8 cellular contexts compared by ENCODE assay signal in genomic region chr19:35154535-35155406, GRCh38. TPM values are rescaled to one million over a fixed set of nuclear protein-coding genes. Genes with fewer than 3 reads are reported as not detected.
DNase-seq lines count a peak whose midpoint lies in the region; ATAC-seq, FAIRE-seq and TF ChIP-seq lines count a peak whose summit lies in the region.

A gene with protein sequence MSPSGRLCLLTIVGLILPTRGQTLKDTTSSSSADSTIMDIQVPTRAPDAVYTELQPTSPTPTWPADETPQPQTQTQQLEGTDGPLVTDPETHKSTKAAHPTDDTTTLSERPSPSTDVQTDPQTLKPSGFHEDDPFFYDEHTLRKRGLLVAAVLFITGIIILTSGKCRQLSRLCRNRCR (plus strand): TSS chr19:35154735. CDS start chr19:35155551, 816 bp downstream.

- H3K27me3 ChIP-seq in Loucy (ENCODE audit: insufficient read depth, low read length, poor library complexity, severe bottlenecking) (no peaks in the 10 kb centered on the region), bronchial epithelial cell (ENCODE audit: control insufficient read depth, insufficient read depth, low read length) (no peaks in the 10 kb centered on the region)

- TF ChIP-seq CTCF in GM12873 (IDR thresholded peaks at IDR 0.05; ENCODE audit: insufficient read depth, low read depth, low read length, missing control alignments) (peak; percentile 4), Loucy (conservative IDR thresholded peaks at IDR 0.05; ENCODE audit: low read length) (no peak), WTC11 (IDR thresholded peaks at IDR 0.05) (no peak), bronchial epithelial cell (IDR thresholded peaks at IDR 0.05; ENCODE audit: insufficient read depth, low read length, severe bottlenecking) (peak; percentile 9)

- H3K4me3 Mint-ChIP-seq in WTC11, result peak within 1 kb of the TSS; percentile 97

- H3K4me3 ChIP-seq in Loucy (ENCODE audit: low read length, poor library complexity, severe bottlenecking) (peak within 1 kb of the TSS; percentile 87), bronchial epithelial cell (ENCODE audit: low read depth, low read length) (peak within 1 kb of the TSS; percentile 94)

- POLR2A ChIA-PET in WTC11 (lab: Charles Lee), result interaction anchor here (0.6 to 2.5 kb wide), 4 partner anchors 13 to 87 kb away, joined by 4 to 15 read pairs (median 6); no protein-coding TSS in a partner anchor

- peak within 1 kb of the TSS; percentile 91 for H3K9ac ChIP-seq in Loucy (ENCODE audit: low read depth, low read length, poor library complexity, severe bottlenecking)

- H2AFZ ChIP-seq in Loucy (ENCODE audit: low read length), result peak within 1 kb of the TSS; percentile 90

- H3K4me1 ChIP-seq in Loucy (ENCODE audit: insufficient read depth, low read length, poor library complexity, severe bottlenecking), result peaks cover 31% of the 10 kb centered on the region

- peak within 1 kb of the TSS; percentile 58 for H3K27ac Mint-ChIP-seq in WTC11

- no peaks in the 10 kb centered on the region for H3F3A ChIP-seq in Loucy (ENCODE audit: low read depth)

- H3K27me3 Mint-ChIP-seq in WTC11 (ENCODE audit: low read depth), result no peaks in the 10 kb centered on the region; the same call in 1 of the 2 replicates

- CTCF ChIA-PET in WTC11 (lab: Charles Lee), result interaction anchor here (0.6 to 4.1 kb wide), 16 partner anchors 12 to 643 kb away, joined by 3 to 143 read pairs (median 6); partner anchors contain the start of genes FAM187B, FXYD7 and LGI4

- H3K4me2 ChIP-seq in Loucy (ENCODE audit: low read depth, low read length, poor library complexity, severe bottlenecking), result peak within 1 kb of the TSS; percentile 100

- DNase-seq in WTC11 (ENCODE audit: low spot score) (peak; percentile 64), bronchial epithelial cell (ENCODE audit: low read depth) (peak; percentile 69), kidney tubule cell (ENCODE audit: low spot score) (peak; percentile 80), hippocampal formation (lab: John Stamatoyannopoulos, UW) (no peak)
- peak; percentile 73 to 74 for DNase-seq in stimulated activated CD4-positive, alpha-beta T cell treated with anti-CD3 and anti-CD28 coated beads, Interleukin-2, amount 100 ng/mL, for 48 hours

- H3K4me1 Mint-ChIP-seq in WTC11, result peaks cover 53% of the 10 kb centered on the region

- peaks cover 34% of the 10 kb centered on the region for H4K20me1 ChIP-seq in Loucy (ENCODE audit: insufficient read depth, low read length, poor library complexity, severe bottlenecking)

- H3K79me2 ChIP-seq in Loucy (ENCODE audit: insufficient read depth, low read length), result peaks cover 40% of the 10 kb centered on the region

- H3K36me3 Mint-ChIP-seq in WTC11, result peaks cover 37% of the 10 kb centered on the region

- H3K9me3 Mint-ChIP-seq in WTC11, result no peaks in the 10 kb centered on the region

- H3K9me3 ChIP-seq in Loucy (ENCODE audit: insufficient read depth, low read depth, low read length), result no peaks in the 10 kb centered on the region

- H3K36me3 ChIP-seq in Loucy (ENCODE audit: insufficient read depth, low read length) (peaks cover 29% of the 10 kb centered on the region; the same call in 1 of the 2 replicates), bronchial epithelial cell (ENCODE audit: control insufficient read depth, insufficient read depth, low read length) (peaks cover 4% of the 10 kb centered on the region)

- no peak for FAIRE-seq in bronchial epithelial cell (lab: Jason Lieb, UNC)

- peak; percentile 45 for ATAC-seq in WTC11
- no peak for ATAC-seq in HG03139 (IDR thresholded peaks at IDR 0.05; ENCODE audit: unreplicated experiment)

- H3K9me2 ChIP-seq in Loucy (replicated peaks; ENCODE audit: low read depth, low read length), result no peaks in the 10 kb centered on the region

TF ChIP-seq in WTC11, 78 proteins besides CTCF, POLR2A, EP300 and RAD21:
- TF ChIP-seq PRDM15 (CRISPR knock-in tag; IDR thresholded peaks at IDR 0.05) (peak; percentile 32; the same call in 1 of the 2 replicates), FOXP1 (CRISPR knock-in tag; IDR thresholded peaks at IDR 0.05; ENCODE audit: borderline replicate concordance) (peak; percentile 65; the same call in 1 of the 2 replicates), ZNF121 (CRISPR knock-in tag; IDR thresholded peaks at IDR 0.05) (no peak), FOXK1 (CRISPR knock-in tag; IDR thresholded peaks at IDR 0.05) (peak; percentile 24; the same call in 1 of the 2 replicates), E2F5 (CRISPR knock-in tag; IDR thresholded peaks at IDR 0.05) (peak; percentile 45; the same call in 1 of the 2 replicates), ZNF317 (CRISPR knock-in tag; IDR thresholded peaks at IDR 0.05; ENCODE audit: borderline replicate concordance, low read depth) (no peak), MAX (CRISPR knock-in tag; IDR thresholded peaks at IDR 0.05) (peak; percentile 65), ZNF219 (CRISPR knock-in tag; IDR thresholded peaks at IDR 0.05; ENCODE audit: borderline replicate concordance) (no peak), ELF4 (CRISPR knock-in tag; IDR thresholded peaks at IDR 0.05; ENCODE audit: low read depth) (no peak), HMGXB4 (CRISPR knock-in tag; IDR thresholded peaks at IDR 0.05) (0 out of 2 replicates have a peak, but pooled peaks have one; percentile 21), ETV6 (CRISPR knock-in tag; IDR thresholded peaks at IDR 0.05) (0 out of 2 replicates have a peak, but pooled peaks have one; percentile 25)

RNA-seq across cellular contexts. Expression of the gene that starts here (rescaled TPM):
- total RNA-seq in WTC11 (2021), result 114 to 135 TPM (median 128 TPM) in 3 replicates
- total RNA-seq in bronchial epithelial cell, result 11.3 and 12.4 TPM in 2 replicates

Comparison
In these comparisons a context has a peak if more than half of its experiments do, and no peak if none do; other contexts are left out.
1. CTCF ChIP-seq: peak in GM12873 (single experiment) and bronchial epithelial cell (single experiment); none in Loucy (single experiment) and WTC11 (single experiment).
2. DNase-seq: peak in WTC11 (single experiment), bronchial epithelial cell (single experiment), kidney tubule cell (single experiment) and stimulated activated CD4-positive, alpha-beta T cell treated with anti-CD3 and anti-CD28 coated beads, Interleukin-2, amount 100 ng/mL, for 48 hours (2 of 2); none in hippocampal formation (0 of 2).